ENCODE assay signal across 15 cellular contexts in genomic region chr6:153084393-153084792, GRCh38. TPM values are rescaled to one million over a fixed set of nuclear protein-coding genes. Genes with fewer than 3 reads are reported as not detected.
DNase-seq lines count a peak whose midpoint lies in the region; ATAC-seq, FAIRE-seq and TF ChIP-seq lines count a peak whose summit lies in the region.
"Had no signal": no experiment of that assay in that cellular context is flagged by ENCODE, and none has a peak within 500 bp of the region (broad histone marks: within the 10 kb centered on the region; RNA-seq: fewer than 3 reads in every experiment).

No MANE protein-coding gene starts in this region.

- no peak overlapping the region for H3K4me3 Mint-ChIP-seq in astrocyte (ENCODE audit: unreplicated experiment)
- H3K4me3 Mint-ChIP-seq in activated CD8-positive, alpha-beta memory T cell treated with anti-CD3 and anti-CD28 coated beads, Interleukin-2, amount 10 ng/mL, durations not matched to agents 7 days and 5 days, result no peak overlapping the region
- H3K4me3 Mint-ChIP-seq in naive thymus-derived CD4-positive, alpha-beta T cell, result no peak overlapping the region
- H3K4me3 Mint-ChIP-seq: activated naive CD8-positive, alpha-beta T cell treated with anti-CD3 and anti-CD28 coated beads, Interleukin-2, amount 10 ng/mL, durations not matched to agents 7 days and 5 days had no signal

- H3K4me2 ChIP-seq in HCT116 (ENCODE audit: low read length), result no peak overlapping the region
- H3K4me2 ChIP-seq in astrocyte (ENCODE audit: low read length), result no peak overlapping the region

- peaks cover 11% of the 10 kb centered on the region for H3K4me1 Mint-ChIP-seq in astrocyte (ENCODE audit: low read depth, unreplicated experiment)
- H3K4me1 Mint-ChIP-seq in activated CD8-positive, alpha-beta memory T cell treated with anti-CD3 and anti-CD28 coated beads, Interleukin-2, amount 10 ng/mL, durations not matched to agents 7 days and 5 days, result no peaks in the 10 kb centered on the region
- no peaks in the 10 kb centered on the region for H3K4me1 Mint-ChIP-seq in naive thymus-derived CD4-positive, alpha-beta T cell
- H3K4me1 Mint-ChIP-seq: activated naive CD8-positive, alpha-beta T cell treated with anti-CD3 and anti-CD28 coated beads, Interleukin-2, amount 10 ng/mL, durations not matched to agents 7 days and 5 days had no signal

- H3K27ac Mint-ChIP-seq in astrocyte (ENCODE audit: unreplicated experiment), result no peak overlapping the region
- H3K27ac Mint-ChIP-seq in activated CD8-positive, alpha-beta memory T cell treated with anti-CD3 and anti-CD28 coated beads, Interleukin-2, amount 10 ng/mL, durations not matched to agents 7 days and 5 days, result no peak overlapping the region
- H3K27ac Mint-ChIP-seq in naive thymus-derived CD4-positive, alpha-beta T cell, result no peak overlapping the region
- H3K27ac Mint-ChIP-seq: activated naive CD8-positive, alpha-beta T cell treated with anti-CD3 and anti-CD28 coated beads, Interleukin-2, amount 10 ng/mL, durations not matched to agents 7 days and 5 days had no signal

- H2AFZ ChIP-seq in HCT116 (ENCODE audit: low read depth, low read length, poor library complexity, severe bottlenecking) (no peak overlapping the region), astrocyte (ENCODE audit: low read depth, low read length) (no peak overlapping the region)

- H3K36me3 ChIP-seq in HCT116 (ENCODE audit: control insufficient read depth in 1 of 2, insufficient read depth in 2 of 2, low read length in 2 of 2) (no peaks in the 10 kb centered on the region), astrocyte (ENCODE audit: insufficient read depth, low read length) (no peaks in the 10 kb centered on the region)
- H3K36me3 ChIP-seq in naive thymus-derived CD4-positive, alpha-beta T cell (ENCODE audit: control insufficient read depth in 2 of 3, insufficient read depth in 3 of 3, low read length in 3 of 3), result no peaks in the 10 kb centered on the region
- H3K36me3 ChIP-seq: stomach had no signal

- no peak for TF ChIP-seq CTCF in AG04450 (IDR thresholded peaks at IDR 0.05; ENCODE audit: low read depth, low read length)
- no peak for TF ChIP-seq CTCF in HCT116 (IDR thresholded peaks at IDR 0.05 in 2 of 3, conservative IDR thresholded peaks at IDR 0.05 in 1 of 3; ENCODE audit: borderline replicate concordance in 1 of 3, insufficient read depth in 1 of 3, low read depth in 2 of 3, low read length in 2 of 3)
- TF ChIP-seq CTCF in astrocyte (IDR thresholded peaks at IDR 0.05; ENCODE audit: insufficient read depth, low read depth, low read length), result no peak
- no peak for TF ChIP-seq CTCF in foreskin keratinocyte (conservative IDR thresholded peaks at IDR 0.05)

- no peak for FAIRE-seq in astrocyte (lab: Jason Lieb, UNC)
- FAIRE-seq: urothelium cell line had no signal

- POLR2A ChIA-PET in AG04450 (lab: Yijun Ruan, JAX), result no interaction called here
- POLR2A ChIA-PET in HCT116 (lab: Charles Lee), result no interaction called here
- POLR2A ChIA-PET in naive thymus-derived CD4-positive, alpha-beta T cell (lab: Charles Lee), result no interaction called here

- H3K27ac ChIP-seq in AG04450 (ENCODE audit: low read depth, low read length) (no peak overlapping the region), HCT116 (ENCODE audit: low read depth, low read length) (no peak overlapping the region), astrocyte (ENCODE audit: low read depth, low read length) (no peak overlapping the region), foreskin keratinocyte (no peak overlapping the region)
- no peak overlapping the region for H3K27ac ChIP-seq in naive thymus-derived CD4-positive, alpha-beta T cell (ENCODE audit: low read depth, low read length)
- H3K27ac ChIP-seq: stomach had no signal

- peak; percentile 8 for DNase-seq in AG04450 (ENCODE audit: low read depth, low spot score)
- DNase-seq in HCT116 (ENCODE audit: low read depth, low spot score), result no peak
- peak; percentile 31 for DNase-seq in astrocyte (ENCODE audit: low read depth)
- DNase-seq in foreskin keratinocyte, result peak in 1 of 2 donors; percentile 28
- no peak for DNase-seq in DMS 273 (lab: John Stamatoyannopoulos, UW; ENCODE audit: unreplicated experiment)
- DNase-seq in activated CD8-positive, alpha-beta memory T cell treated with anti-CD3 and anti-CD28 coated beads, Interleukin-2, amount 10 ng/mL, durations not matched to agents 7 days and 5 days, result no peak
- DNase-seq in naive thymus-derived CD4-positive, alpha-beta T cell, result no peak
- DNase-seq in ACHN, result no peak
- DNase-seq: activated naive CD8-positive, alpha-beta T cell treated with anti-CD3 and anti-CD28 coated beads, Interleukin-2, amount 10 ng/mL, durations not matched to agents 7 days and 5 days; activated T-cell treated with anti-CD3 and anti-CD28 coated beads, Interleukin-2, amount 50 U/mL, for 48 hours; DMS 273 treated with DMSO at 0.1 percent for 48 hours; NCI-H1694 treated with DMSO at 0.1 percent for 48 hours; NCI-H446 treated with DMSO at 0.1 percent for 48 hours; stomach had no signal

- H3K79me2 ChIP-seq in HCT116 (ENCODE audit: insufficient read depth, low read length) (no peaks in the 10 kb centered on the region), astrocyte (ENCODE audit: insufficient read depth, low read length) (no peaks in the 10 kb centered on the region)

- H3K4me1 ChIP-seq in HCT116 (ENCODE audit: control insufficient read depth in 1 of 2, insufficient read depth in 2 of 2, low read length in 2 of 2) (no peaks in the 10 kb centered on the region), astrocyte (ENCODE audit: insufficient read depth, low read length) (no peaks in the 10 kb centered on the region), foreskin keratinocyte (no peaks in the 10 kb centered on the region)
- H3K4me1 ChIP-seq in naive thymus-derived CD4-positive, alpha-beta T cell (ENCODE audit: control insufficient read depth in 2 of 2, insufficient read depth in 2 of 2, low read length in 2 of 2), result no peaks in the 10 kb centered on the region
- H3K4me1 ChIP-seq: stomach had no signal

- H3K27me3 ChIP-seq in AG04450 (ENCODE audit: control insufficient read depth, insufficient read depth, low read length) (no peaks in the 10 kb centered on the region), HCT116 (ENCODE audit: insufficient read depth, low read length) (no peaks in the 10 kb centered on the region), astrocyte (ENCODE audit: insufficient read depth, low read length) (no peaks in the 10 kb centered on the region), foreskin keratinocyte (no peaks in the 10 kb centered on the region)
- H3K27me3 ChIP-seq in naive thymus-derived CD4-positive, alpha-beta T cell (ENCODE audit: control insufficient read depth in 2 of 2, insufficient read depth in 2 of 2, low read length in 2 of 2), result no peaks in the 10 kb centered on the region
- H3K27me3 ChIP-seq: stomach had no signal

- H3K9ac ChIP-seq in HCT116 (ENCODE audit: low read length), result no peak overlapping the region
- no peak overlapping the region for H3K9ac ChIP-seq in astrocyte (ENCODE audit: low read length)

- intact Hi-C loops in HCT116 (cut with micrococcal nuclease), result no loop called here
- intact Hi-C loops in naive thymus-derived CD4-positive, alpha-beta T cell (cut with micrococcal nuclease), result no loop called here

- in situ Hi-C loops in ACHN (cut with HindIII; ENCODE audit: low pct_ligation_motif_present, low pct_unique_long_range_greater_than_20kb, low sequenced_read_pairs), result no loop called here

- RAD21 ChIA-PET in HCT116 (lab: Charles Lee; ENCODE audit: low non-redundant PET in 1 of 2, low total read pairs in 2 of 2, uncharacterized antibody in 2 of 2, unreplicated experiment in 2 of 2), result no interaction called here

- BruUV-seq in HCT116 (replicated peaks; lab: Mats Ljungman, UMichigan), result no TSS peak

- no peak overlapping the region for H3K4me3 ChIP-seq in AG04450 (ENCODE audit: low read depth, low read length)
- no peak overlapping the region for H3K4me3 ChIP-seq in HCT116 (replicated peaks in 1 of 2; ENCODE audit: low read depth in 1 of 2, low read length in 2 of 2)
- no peak overlapping the region for H3K4me3 ChIP-seq in astrocyte (ENCODE audit: insufficient read depth, low read depth, low read length)
- H3K4me3 ChIP-seq in naive thymus-derived CD4-positive, alpha-beta T cell (ENCODE audit: low read length), result no peak overlapping the region
- H3K4me3 ChIP-seq: stomach had no signal

- H4K20me1 ChIP-seq in HCT116 (ENCODE audit: insufficient read depth) (no peaks in the 10 kb centered on the region), astrocyte (ENCODE audit: insufficient read depth, low read length) (no peaks in the 10 kb centered on the region)

- no peak for ATAC-seq in HCT116
- ATAC-seq in foreskin keratinocyte, result peak; percentile 57
- ATAC-seq in activated CD8-positive, alpha-beta memory T cell treated with anti-CD3 and anti-CD28 coated beads, Interleukin-2, amount 10 ng/mL, durations not matched to agents 7 days and 5 days, result no peak
- no peak for ATAC-seq in naive thymus-derived CD4-positive, alpha-beta T cell

- H3K9me3 Mint-ChIP-seq in astrocyte (ENCODE audit: unreplicated experiment), result no peaks in the 10 kb centered on the region
- H3K9me3 Mint-ChIP-seq in activated CD8-positive, alpha-beta memory T cell treated with anti-CD3 and anti-CD28 coated beads, Interleukin-2, amount 10 ng/mL, durations not matched to agents 7 days and 5 days (ENCODE audit: low read depth), result no peaks in the 10 kb centered on the region
- H3K9me3 Mint-ChIP-seq in naive thymus-derived CD4-positive, alpha-beta T cell, result peaks cover 0 to 2% (median 0%) of the 10 kb centered on the region in 11 donors
- H3K9me3 Mint-ChIP-seq: activated naive CD8-positive, alpha-beta T cell treated with anti-CD3 and anti-CD28 coated beads, Interleukin-2, amount 10 ng/mL, durations not matched to agents 7 days and 5 days had no signal

- no peaks in the 10 kb centered on the region for H3K36me3 Mint-ChIP-seq in astrocyte (ENCODE audit: low read depth, unreplicated experiment)
- H3K36me3 Mint-ChIP-seq in activated CD8-positive, alpha-beta memory T cell treated with anti-CD3 and anti-CD28 coated beads, Interleukin-2, amount 10 ng/mL, durations not matched to agents 7 days and 5 days, result no peaks in the 10 kb centered on the region
- no peaks in the 10 kb centered on the region for H3K36me3 Mint-ChIP-seq in naive thymus-derived CD4-positive, alpha-beta T cell
- H3K36me3 Mint-ChIP-seq: activated naive CD8-positive, alpha-beta T cell treated with anti-CD3 and anti-CD28 coated beads, Interleukin-2, amount 10 ng/mL, durations not matched to agents 7 days and 5 days had no signal

- CTCF ChIA-PET in AG04450 (lab: Charles Lee) (no interaction called here), HCT116 (lab: Charles Lee) (no interaction called here)
- CTCF ChIA-PET in activated CD8-positive, alpha-beta memory T cell treated with anti-CD3 and anti-CD28 coated beads, Interleukin-2, amount 10 ng/mL, durations not matched to agents 7 days and 5 days (lab: Charles Lee), result no interaction called here
- CTCF ChIA-PET in naive thymus-derived CD4-positive, alpha-beta T cell (lab: Charles Lee), result no interaction called here

- H3K9me2 ChIP-seq in HCT116 (ENCODE audit: insufficient read depth), result no peaks in the 10 kb centered on the region

- H3K27me3 Mint-ChIP-seq in astrocyte (ENCODE audit: low read depth, unreplicated experiment), result no peaks in the 10 kb centered on the region
- no peaks in the 10 kb centered on the region for H3K27me3 Mint-ChIP-seq in activated CD8-positive, alpha-beta memory T cell treated with anti-CD3 and anti-CD28 coated beads, Interleukin-2, amount 10 ng/mL, durations not matched to agents 7 days and 5 days
- peaks cover 0 to 41% (median 25%) of the 10 kb centered on the region in 5 donors for H3K27me3 Mint-ChIP-seq in naive thymus-derived CD4-positive, alpha-beta T cell
- H3K27me3 Mint-ChIP-seq: activated naive CD8-positive, alpha-beta T cell treated with anti-CD3 and anti-CD28 coated beads, Interleukin-2, amount 10 ng/mL, durations not matched to agents 7 days and 5 days had no signal

- peak; percentile 20; the same call in 1 of the 2 replicates for TF ChIP-seq RAD21 in HCT116 (IDR thresholded peaks at IDR 0.05; ENCODE audit: low read depth)

- H3K9me3 ChIP-seq in AG04450 (ENCODE audit: control insufficient read depth, insufficient read depth, low read length) (no peaks in the 10 kb centered on the region), HCT116 (ENCODE audit: control insufficient read depth in 1 of 2, insufficient read depth in 1 of 2, low read depth in 1 of 2, low read length in 2 of 2) (no peaks in the 10 kb centered on the region; a peak in 1 of 4 replicates), astrocyte (ENCODE audit: insufficient read depth, low read depth, low read length) (no peaks in the 10 kb centered on the region)
- H3K9me3 ChIP-seq in naive thymus-derived CD4-positive, alpha-beta T cell (ENCODE audit: control insufficient read depth in 2 of 3, low read length in 3 of 3), result no peaks in the 10 kb centered on the region
- H3K9me3 ChIP-seq: stomach had no signal

- TF ChIP-seq POLR2A in HCT116 (IDR thresholded peaks at IDR 0.05; ENCODE audit: borderline replicate concordance, extremely low read depth, insufficient read depth, insufficient read length), result no peak

RNA-seq across cellular contexts. Expression of gene RGS17, which starts 46.7 kb away (rescaled TPM):
- 8.9 and 12.2 TPM in 2 replicates for polyA plus RNA-seq in AG04450 (2011; rRNA removed)
- 5.2 and 6.6 TPM in 2 replicates for polyA minus RNA-seq in AG04450 (2011; rRNA and poly(A)+ RNA removed)
- total RNA-seq in HCT116 (2021; ENCODE audit: unreplicated experiment), result 3.9 TPM
- 0.89 and 1.2 TPM in 2 replicates for polyA plus RNA-seq in HCT116 (2012)
- 3.4 and 3.7 TPM in 2 replicates for total RNA-seq in astrocyte
- total RNA-seq in foreskin keratinocyte, result 0.24 and 0.32 TPM in 2 replicates
- 0.06 and 0.13 TPM in 2 replicates for polyA plus RNA-seq in foreskin keratinocyte
- not detected for total RNA-seq in activated CD8-positive, alpha-beta memory T cell treated with anti-CD3 and anti-CD28 coated beads, Interleukin-2, amount 10 ng/mL, durations not matched to agents 7 days and 5 days
- under 1 TPM in 1 of 5 experiments, not detected in 4; 0.39 TPM for total RNA-seq in naive thymus-derived CD4-positive, alpha-beta T cell
- not detected for polyA plus RNA-seq in naive thymus-derived CD4-positive, alpha-beta T cell
- total RNA-seq: activated naive CD8-positive, alpha-beta T cell treated with anti-CD3 and anti-CD28 coated beads, Interleukin-2, amount 10 ng/mL, durations not matched to agents 7 days and 5 days had no signal

Comparison
In these comparisons a context has a peak if more than half of its experiments do, and no peak if none do; other contexts are left out.
1. DNase-seq: peak in AG04450 (single experiment) and astrocyte (single experiment); none in HCT116 (single experiment), DMS 273 (single experiment), activated CD8-positive, alpha-beta memory T cell treated with anti-CD3 and anti-CD28 coated beads, Interleukin-2, amount 10 ng/mL, durations not matched to agents 7 days and 5 days (single experiment), naive thymus-derived CD4-positive, alpha-beta T cell (0 of 9) and ACHN (single experiment).